Comparison of ENCODE assay signal across 1 cellular context in the genomic region with DNA sequence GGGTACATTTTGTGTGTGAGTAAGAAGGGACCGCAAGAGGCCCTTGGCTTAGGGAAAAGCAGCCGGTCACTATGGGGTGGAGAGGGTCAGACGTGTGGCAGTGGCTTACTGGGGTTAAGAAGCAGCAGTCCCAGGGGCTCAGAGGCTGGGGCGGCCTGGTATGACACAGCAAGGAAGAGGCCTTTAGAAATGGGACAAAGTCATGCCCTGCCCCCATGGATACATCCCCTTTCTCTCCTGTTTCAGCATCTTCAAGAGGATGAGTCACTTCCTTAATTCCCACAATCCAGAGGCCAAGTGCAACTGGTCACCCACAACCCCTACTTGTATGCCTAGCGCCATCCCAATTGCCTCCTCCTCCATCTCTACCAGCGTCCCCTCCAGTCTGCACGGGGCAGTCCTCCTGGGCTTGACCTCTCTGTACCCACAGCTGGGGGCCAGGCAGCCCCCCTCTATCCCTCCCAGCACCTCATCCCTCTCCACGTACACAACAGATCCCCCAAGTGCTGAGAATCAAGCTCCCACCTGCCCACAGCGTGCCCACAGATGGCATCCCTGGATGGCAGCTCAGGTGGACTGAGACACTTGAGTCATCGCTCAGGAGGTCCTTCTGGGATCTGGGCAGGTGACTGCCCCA.
TF ChIP-seq lines count a peak whose summit lies in the region.

No MANE protein-coding gene starts in this region.

TF ChIP-seq in K562, 482 proteins besides CTCF, POLR2A, EP300 and RAD21 (continued from another document):
- TF ChIP-seq, protein P1, sequence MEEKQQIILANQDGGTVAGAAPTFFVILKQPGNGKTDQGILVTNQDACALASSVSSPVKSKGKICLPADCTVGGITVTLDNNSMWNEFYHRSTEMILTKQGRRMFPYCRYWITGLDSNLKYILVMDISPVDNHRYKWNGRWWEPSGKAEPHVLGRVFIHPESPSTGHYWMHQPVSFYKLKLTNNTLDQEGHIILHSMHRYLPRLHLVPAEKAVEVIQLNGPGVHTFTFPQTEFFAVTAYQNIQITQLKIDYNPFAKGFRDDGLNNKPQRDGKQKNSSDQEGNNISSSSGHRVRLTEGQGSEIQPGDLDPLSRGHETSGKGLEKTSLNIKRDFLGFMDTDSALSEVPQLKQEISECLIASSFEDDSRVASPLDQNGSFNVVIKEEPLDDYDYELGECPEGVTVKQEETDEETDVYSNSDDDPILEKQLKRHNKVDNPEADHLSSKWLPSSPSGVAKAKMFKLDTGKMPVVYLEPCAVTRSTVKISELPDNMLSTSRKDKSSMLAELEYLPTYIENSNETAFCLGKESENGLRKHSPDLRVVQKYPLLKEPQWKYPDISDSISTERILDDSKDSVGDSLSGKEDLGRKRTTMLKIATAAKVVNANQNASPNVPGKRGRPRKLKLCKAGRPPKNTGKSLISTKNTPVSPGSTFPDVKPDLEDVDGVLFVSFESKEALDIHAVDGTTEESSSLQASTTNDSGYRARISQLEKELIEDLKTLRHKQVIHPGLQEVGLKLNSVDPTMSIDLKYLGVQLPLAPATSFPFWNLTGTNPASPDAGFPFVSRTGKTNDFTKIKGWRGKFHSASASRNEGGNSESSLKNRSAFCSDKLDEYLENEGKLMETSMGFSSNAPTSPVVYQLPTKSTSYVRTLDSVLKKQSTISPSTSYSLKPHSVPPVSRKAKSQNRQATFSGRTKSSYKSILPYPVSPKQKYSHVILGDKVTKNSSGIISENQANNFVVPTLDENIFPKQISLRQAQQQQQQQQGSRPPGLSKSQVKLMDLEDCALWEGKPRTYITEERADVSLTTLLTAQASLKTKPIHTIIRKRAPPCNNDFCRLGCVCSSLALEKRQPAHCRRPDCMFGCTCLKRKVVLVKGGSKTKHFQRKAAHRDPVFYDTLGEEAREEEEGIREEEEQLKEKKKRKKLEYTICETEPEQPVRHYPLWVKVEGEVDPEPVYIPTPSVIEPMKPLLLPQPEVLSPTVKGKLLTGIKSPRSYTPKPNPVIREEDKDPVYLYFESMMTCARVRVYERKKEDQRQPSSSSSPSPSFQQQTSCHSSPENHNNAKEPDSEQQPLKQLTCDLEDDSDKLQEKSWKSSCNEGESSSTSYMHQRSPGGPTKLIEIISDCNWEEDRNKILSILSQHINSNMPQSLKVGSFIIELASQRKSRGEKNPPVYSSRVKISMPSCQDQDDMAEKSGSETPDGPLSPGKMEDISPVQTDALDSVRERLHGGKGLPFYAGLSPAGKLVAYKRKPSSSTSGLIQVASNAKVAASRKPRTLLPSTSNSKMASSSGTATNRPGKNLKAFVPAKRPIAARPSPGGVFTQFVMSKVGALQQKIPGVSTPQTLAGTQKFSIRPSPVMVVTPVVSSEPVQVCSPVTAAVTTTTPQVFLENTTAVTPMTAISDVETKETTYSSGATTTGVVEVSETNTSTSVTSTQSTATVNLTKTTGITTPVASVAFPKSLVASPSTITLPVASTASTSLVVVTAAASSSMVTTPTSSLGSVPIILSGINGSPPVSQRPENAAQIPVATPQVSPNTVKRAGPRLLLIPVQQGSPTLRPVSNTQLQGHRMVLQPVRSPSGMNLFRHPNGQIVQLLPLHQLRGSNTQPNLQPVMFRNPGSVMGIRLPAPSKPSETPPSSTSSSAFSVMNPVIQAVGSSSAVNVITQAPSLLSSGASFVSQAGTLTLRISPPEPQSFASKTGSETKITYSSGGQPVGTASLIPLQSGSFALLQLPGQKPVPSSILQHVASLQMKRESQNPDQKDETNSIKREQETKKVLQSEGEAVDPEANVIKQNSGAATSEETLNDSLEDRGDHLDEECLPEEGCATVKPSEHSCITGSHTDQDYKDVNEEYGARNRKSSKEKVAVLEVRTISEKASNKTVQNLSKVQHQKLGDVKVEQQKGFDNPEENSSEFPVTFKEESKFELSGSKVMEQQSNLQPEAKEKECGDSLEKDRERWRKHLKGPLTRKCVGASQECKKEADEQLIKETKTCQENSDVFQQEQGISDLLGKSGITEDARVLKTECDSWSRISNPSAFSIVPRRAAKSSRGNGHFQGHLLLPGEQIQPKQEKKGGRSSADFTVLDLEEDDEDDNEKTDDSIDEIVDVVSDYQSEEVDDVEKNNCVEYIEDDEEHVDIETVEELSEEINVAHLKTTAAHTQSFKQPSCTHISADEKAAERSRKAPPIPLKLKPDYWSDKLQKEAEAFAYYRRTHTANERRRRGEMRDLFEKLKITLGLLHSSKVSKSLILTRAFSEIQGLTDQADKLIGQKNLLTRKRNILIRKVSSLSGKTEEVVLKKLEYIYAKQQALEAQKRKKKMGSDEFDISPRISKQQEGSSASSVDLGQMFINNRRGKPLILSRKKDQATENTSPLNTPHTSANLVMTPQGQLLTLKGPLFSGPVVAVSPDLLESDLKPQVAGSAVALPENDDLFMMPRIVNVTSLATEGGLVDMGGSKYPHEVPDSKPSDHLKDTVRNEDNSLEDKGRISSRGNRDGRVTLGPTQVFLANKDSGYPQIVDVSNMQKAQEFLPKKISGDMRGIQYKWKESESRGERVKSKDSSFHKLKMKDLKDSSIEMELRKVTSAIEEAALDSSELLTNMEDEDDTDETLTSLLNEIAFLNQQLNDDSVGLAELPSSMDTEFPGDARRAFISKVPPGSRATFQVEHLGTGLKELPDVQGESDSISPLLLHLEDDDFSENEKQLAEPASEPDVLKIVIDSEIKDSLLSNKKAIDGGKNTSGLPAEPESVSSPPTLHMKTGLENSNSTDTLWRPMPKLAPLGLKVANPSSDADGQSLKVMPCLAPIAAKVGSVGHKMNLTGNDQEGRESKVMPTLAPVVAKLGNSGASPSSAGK (IDR thresholded peaks at IDR 0.05), result no peak
- TF ChIP-seq MCM7 (IDR thresholded peaks at IDR 0.05), result no peak
- TF ChIP-seq ZKSCAN8 (CRISPR knock-in tag; IDR thresholded peaks at IDR 0.05), result 0 out of 2 replicates have a peak, but pooled peaks have one; percentile 43
- TF ChIP-seq ATF1 (CRISPR knock-in tag; IDR thresholded peaks at IDR 0.05), result no peak
- TF ChIP-seq ATF1 (tag; IDR thresholded peaks at IDR 0.05), result no peak
- TF ChIP-seq RBFOX2 (IDR thresholded peaks at IDR 0.05; ENCODE audit: low read depth, low read length), result peak; percentile 41
- TF ChIP-seq MAFF (IDR thresholded peaks at IDR 0.05; ENCODE audit: low read length), result peak; percentile 17; the same call in 1 of the 2 replicates
- TF ChIP-seq STAG1 (CRISPR knock-in tag; IDR thresholded peaks at IDR 0.05; ENCODE audit: borderline replicate concordance), result 0 out of 2 replicates have a peak, but pooled peaks have one; percentile 32
- TF ChIP-seq KHSRP (IDR thresholded peaks at IDR 0.05), result no peak
- TF ChIP-seq SMARCB1 (IDR thresholded peaks at IDR 0.05; ENCODE audit: insufficient read length, low read depth), result no peak
- TF ChIP-seq FOXK2 (conservative IDR thresholded peaks at IDR 0.05 in 1 of 2, IDR thresholded peaks at IDR 0.05 in 1 of 2; ENCODE audit: low read depth in 2 of 2), result 0 out of 4 replicates have a peak, but pooled peaks of 1 of the 2 experiments have one; percentile 15
- TF ChIP-seq CBFB (CRISPR knock-in tag; IDR thresholded peaks at IDR 0.05), result no peak
- TF ChIP-seq MCM5 (IDR thresholded peaks at IDR 0.05; ENCODE audit: low read depth), result no peak
- no peak for TF ChIP-seq ZNF785 (CRISPR knock-in tag; IDR thresholded peaks at IDR 0.05)
- no peak for TF ChIP-seq GATAD2B (IDR thresholded peaks at IDR 0.05; ENCODE audit: borderline replicate concordance)
- TF ChIP-seq ZNF175 (CRISPR knock-in tag; IDR thresholded peaks at IDR 0.05; ENCODE audit: low read depth), result peak; percentile 70; the same call in 1 of the 2 replicates
- TF ChIP-seq SMAD4 (CRISPR knock-in tag; conservative IDR thresholded peaks at IDR 0.05), result peak; percentile 48; the same call in 1 of the 2 replicates
- no peak for TF ChIP-seq PRPF4 (IDR thresholded peaks at IDR 0.05; ENCODE audit: insufficient read depth, low read depth, low read length, poor library complexity, severe bottlenecking)
- TF ChIP-seq, protein P2, sequence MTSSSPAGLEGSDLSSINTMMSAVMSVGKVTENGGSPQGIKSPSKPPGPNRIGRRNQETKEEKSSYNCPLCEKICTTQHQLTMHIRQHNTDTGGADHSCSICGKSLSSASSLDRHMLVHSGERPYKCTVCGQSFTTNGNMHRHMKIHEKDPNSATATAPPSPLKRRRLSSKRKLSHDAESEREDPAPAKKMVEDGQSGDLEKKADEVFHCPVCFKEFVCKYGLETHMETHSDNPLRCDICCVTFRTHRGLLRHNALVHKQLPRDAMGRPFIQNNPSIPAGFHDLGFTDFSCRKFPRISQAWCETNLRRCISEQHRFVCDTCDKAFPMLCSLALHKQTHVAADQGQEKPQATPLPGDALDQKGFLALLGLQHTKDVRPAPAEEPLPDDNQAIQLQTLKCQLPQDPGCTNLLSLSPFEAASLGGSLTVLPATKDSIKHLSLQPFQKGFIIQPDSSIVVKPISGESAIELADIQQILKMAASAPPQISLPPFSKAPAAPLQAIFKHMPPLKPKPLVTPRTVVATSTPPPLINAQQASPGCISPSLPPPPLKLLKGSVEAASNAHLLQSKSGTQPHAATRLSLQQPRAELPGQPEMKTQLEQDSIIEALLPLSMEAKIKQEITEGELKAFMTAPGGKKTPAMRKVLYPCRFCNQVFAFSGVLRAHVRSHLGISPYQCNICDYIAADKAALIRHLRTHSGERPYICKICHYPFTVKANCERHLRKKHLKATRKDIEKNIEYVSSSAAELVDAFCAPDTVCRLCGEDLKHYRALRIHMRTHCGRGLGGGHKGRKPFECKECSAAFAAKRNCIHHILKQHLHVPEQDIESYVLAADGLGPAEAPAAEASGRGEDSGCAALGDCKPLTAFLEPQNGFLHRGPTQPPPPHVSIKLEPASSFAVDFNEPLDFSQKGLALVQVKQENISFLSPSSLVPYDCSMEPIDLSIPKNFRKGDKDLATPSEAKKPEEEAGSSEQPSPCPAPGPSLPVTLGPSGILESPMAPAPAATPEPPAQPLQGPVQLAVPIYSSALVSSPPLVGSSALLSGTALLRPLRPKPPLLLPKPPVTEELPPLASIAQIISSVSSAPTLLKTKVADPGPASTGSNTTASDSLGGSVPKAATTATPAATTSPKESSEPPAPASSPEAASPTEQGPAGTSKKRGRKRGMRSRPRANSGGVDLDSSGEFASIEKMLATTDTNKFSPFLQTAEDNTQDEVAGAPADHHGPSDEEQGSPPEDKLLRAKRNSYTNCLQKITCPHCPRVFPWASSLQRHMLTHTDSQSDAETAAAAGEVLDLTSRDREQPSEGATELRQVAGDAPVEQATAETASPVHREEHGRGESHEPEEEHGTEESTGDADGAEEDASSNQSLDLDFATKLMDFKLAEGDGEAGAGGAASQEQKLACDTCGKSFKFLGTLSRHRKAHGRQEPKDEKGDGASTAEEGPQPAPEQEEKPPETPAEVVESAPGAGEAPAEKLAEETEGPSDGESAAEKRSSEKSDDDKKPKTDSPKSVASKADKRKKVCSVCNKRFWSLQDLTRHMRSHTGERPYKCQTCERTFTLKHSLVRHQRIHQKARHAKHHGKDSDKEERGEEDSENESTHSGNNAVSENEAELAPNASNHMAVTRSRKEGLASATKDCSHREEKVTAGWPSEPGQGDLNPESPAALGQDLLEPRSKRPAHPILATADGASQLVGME (CRISPR knock-in tag; IDR thresholded peaks at IDR 0.05), result peak; percentile 38; the same call in 1 of the 2 replicates
- no peak for TF ChIP-seq ZFPM2 (CRISPR knock-in tag; IDR thresholded peaks at IDR 0.05)
- TF ChIP-seq ZC3H4 (CRISPR knock-in tag; IDR thresholded peaks at IDR 0.05; ENCODE audit: borderline replicate concordance), result no peak
- no peak for TF ChIP-seq ZNF76 (CRISPR knock-in tag; IDR thresholded peaks at IDR 0.05; ENCODE audit: borderline replicate concordance)
- no peak for TF ChIP-seq CBX3 (IDR thresholded peaks at IDR 0.05; ENCODE audit: borderline replicate concordance in 1 of 2, low read length in 2 of 2)
- TF ChIP-seq PHF8 (IDR thresholded peaks at IDR 0.05; ENCODE audit: borderline replicate concordance, low read length), result no peak; the same call in 1 of the 2 replicates
- TF ChIP-seq, protein P3, sequence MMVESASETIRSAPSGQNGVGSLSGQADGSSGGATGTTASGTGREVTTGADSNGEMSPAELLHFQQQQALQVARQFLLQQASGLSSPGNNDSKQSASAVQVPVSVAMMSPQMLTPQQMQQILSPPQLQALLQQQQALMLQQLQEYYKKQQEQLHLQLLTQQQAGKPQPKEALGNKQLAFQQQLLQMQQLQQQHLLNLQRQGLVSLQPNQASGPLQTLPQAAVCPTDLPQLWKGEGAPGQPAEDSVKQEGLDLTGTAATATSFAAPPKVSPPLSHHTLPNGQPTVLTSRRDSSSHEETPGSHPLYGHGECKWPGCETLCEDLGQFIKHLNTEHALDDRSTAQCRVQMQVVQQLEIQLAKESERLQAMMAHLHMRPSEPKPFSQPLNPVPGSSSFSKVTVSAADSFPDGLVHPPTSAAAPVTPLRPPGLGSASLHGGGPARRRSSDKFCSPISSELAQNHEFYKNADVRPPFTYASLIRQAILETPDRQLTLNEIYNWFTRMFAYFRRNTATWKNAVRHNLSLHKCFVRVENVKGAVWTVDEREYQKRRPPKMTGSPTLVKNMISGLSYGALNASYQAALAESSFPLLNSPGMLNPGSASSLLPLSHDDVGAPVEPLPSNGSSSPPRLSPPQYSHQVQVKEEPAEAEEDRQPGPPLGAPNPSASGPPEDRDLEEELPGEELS (CRISPR knock-in tag; IDR thresholded peaks at IDR 0.05; ENCODE audit: borderline replicate concordance), result peak; percentile 32; the same call in 1 of the 2 replicates
